ENCODE assay signal across 9 cellular contexts in the genomic region with DNA sequence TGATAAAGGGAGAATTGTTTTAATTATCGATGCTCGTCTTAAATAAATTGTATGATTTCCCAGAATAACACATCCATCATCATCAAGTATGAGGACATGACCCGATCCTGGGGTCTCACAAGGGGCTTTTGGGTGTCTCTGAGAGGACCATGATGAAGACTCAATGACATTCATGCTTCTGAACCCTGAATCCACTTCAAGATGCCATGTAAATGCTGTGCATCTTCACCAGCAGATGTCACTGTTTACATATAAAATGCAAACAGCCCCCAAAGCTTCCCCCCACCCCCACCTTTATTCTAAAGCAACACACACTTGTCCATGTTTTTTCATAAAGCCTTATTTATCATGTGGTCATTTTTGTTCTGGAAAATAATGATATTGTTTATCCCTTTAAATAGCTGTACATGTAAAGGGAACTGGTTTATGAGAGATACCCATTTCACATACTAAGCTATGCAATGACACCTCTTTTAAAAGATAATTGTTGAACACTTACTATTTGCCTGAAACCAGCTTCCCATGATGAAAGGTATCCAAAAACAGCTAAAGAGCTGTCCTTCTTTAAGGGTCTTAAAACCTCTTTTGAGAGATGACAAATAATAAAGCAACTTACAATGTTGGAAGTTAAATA.
A peak's percentile ranks its signal among the peaks of the same experiment; 100 is the strongest.
DNase-seq lines count a peak whose midpoint lies in the region; ATAC-seq, FAIRE-seq and TF ChIP-seq lines count a peak whose summit lies in the region.
"Had no signal": no experiment of that assay in that cellular context is flagged by ENCODE, and none has a peak within 500 bp of the region (broad histone marks: within the 10 kb centered on the region; RNA-seq: fewer than 3 reads in every experiment).

No MANE protein-coding gene starts in this region.

- FAIRE-seq in bronchial epithelial cell (lab: Jason Lieb, UNC): no peak

- no peaks in the 10 kb centered on the region for H3K27me3 ChIP-seq in bronchial epithelial cell (ENCODE audit: control insufficient read depth, insufficient read depth, low read length)
- H3K27me3 ChIP-seq: BLaER1 had no signal

- TF ChIP-seq CTCF in LNCaP clone FGC (IDR thresholded peaks at IDR 0.05; ENCODE audit: control insufficient read depth, extremely low read depth, insufficient read depth) (peak; percentile 88), bronchial epithelial cell (IDR thresholded peaks at IDR 0.05; ENCODE audit: insufficient read depth, low read length, severe bottlenecking) (peak; percentile 56)

- ATAC-seq in GM19397 (IDR thresholded peaks at IDR 0.05; ENCODE audit: unreplicated experiment): no peak

- intact Hi-C loops in posterior cingulate gyrus (cut with DNase I): loop anchor here (2.0 kb wide), 3 partner anchors 184 to 1356 kb away; no protein-coding TSS in a partner anchor

- H3K4me3 ChIP-seq in LNCaP clone FGC (ENCODE audit: low read depth, low read length): no peak overlapping the region
- no peak overlapping the region for H3K4me3 ChIP-seq in bronchial epithelial cell (ENCODE audit: low read depth, low read length)
- H3K4me3 ChIP-seq: BLaER1 had no signal

- DNase-seq in NCI-H1417 (lab: John Stamatoyannopoulos, UW) (peak; percentile 0 to 63 (median 14)), NCI-H1417 treated with DMSO at 0.1 percent for 48 hours (lab: John Stamatoyannopoulos, UW) (no peak), LNCaP clone FGC (ENCODE audit: low read depth) (no peak), bronchial epithelial cell (ENCODE audit: low read depth) (peak; percentile 38), lung microvascular endothelial cell (ENCODE audit: low read depth in 2 of 2) (peak; percentile 5 to 31), posterior cingulate gyrus (no peak), DMS153 (lab: John Stamatoyannopoulos, UW) (no peak)

- H3K36me3 ChIP-seq in bronchial epithelial cell (ENCODE audit: control insufficient read depth, insufficient read depth, low read length): no peaks in the 10 kb centered on the region
- H3K36me3 ChIP-seq: BLaER1 had no signal

Comparison
In these comparisons a context has a peak if more than half of its experiments do, and no peak if none do; other contexts are left out.
1. DNase-seq: peak in NCI-H1417 (3 of 3), bronchial epithelial cell (single experiment) and lung microvascular endothelial cell (2 of 2); none in NCI-H1417 treated with DMSO at 0.1 percent for 48 hours (single experiment), LNCaP clone FGC (single experiment), posterior cingulate gyrus (0 of 10) and DMS153 (single experiment).